ENCODE assay signal across 15 cellular contexts in the genomic region with DNA sequence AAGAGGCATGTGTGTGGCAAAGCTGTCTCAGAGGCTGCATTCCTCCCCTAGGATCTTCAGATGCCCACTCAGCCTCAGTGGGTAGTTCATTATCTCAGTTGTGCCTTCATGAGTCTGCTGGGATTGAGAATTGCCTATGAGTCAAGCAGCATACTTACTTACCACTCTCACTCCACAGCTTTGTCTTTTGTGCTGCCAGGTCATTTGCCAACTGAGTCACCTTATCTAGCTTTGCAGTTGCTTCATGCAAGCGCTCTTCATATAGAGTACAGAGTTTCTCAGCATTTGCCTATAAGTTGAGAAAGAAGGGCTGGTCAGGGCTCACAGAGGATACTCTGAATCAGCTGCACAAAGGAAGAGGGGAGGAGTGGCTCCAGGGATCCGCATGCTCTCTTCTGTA.
DNase-seq lines count a peak whose midpoint lies in the region; ATAC-seq, FAIRE-seq and TF ChIP-seq lines count a peak whose summit lies in the region.
"Had no signal": no experiment of that assay in that cellular context is flagged by ENCODE, and none has a peak within 500 bp of the region (broad histone marks: within the 10 kb centered on the region; RNA-seq: fewer than 3 reads in every experiment).

No MANE protein-coding gene starts in this region.

- H3K4me2 ChIP-seq in astrocyte (ENCODE audit: low read length): peak overlapping the region; percentile 9

- H3K9me3 Mint-ChIP-seq in astrocyte (ENCODE audit: unreplicated experiment): no peaks in the 10 kb centered on the region
- H3K9me3 Mint-ChIP-seq: activated T-helper 2 cell treated with anti-CD3 and anti-CD28 coated beads, Interferon-gamma antibody, Interleukin-2, Interleukin-4, amounts not matched to agents 10 μg/mL and 5 μg/mL and 100 μg/mL, durations not matched to agents 14 hours and 24 hours and 36 hours had no signal

- H3K27me3 ChIP-seq in astrocyte (ENCODE audit: insufficient read depth, low read length) (no peaks in the 10 kb centered on the region), kidney epithelial cell (ENCODE audit: control insufficient read depth, insufficient read depth, low read length) (no peaks in the 10 kb centered on the region)
- H3K27me3 ChIP-seq: gastroesophageal sphincter had no signal

- H3K4me3 ChIP-seq in astrocyte (ENCODE audit: insufficient read depth, low read depth, low read length): no peak overlapping the region
- no peak overlapping the region for H3K4me3 ChIP-seq in kidney epithelial cell (ENCODE audit: low read depth, low read length)
- H3K4me3 ChIP-seq: gastroesophageal sphincter, thoracic aorta had no signal

- H3K4me1 ChIP-seq in astrocyte (ENCODE audit: insufficient read depth, low read length): peaks cover 7% of the 10 kb centered on the region
- H3K4me1 ChIP-seq: gastroesophageal sphincter had no signal

- H3K4me1 Mint-ChIP-seq in astrocyte (ENCODE audit: low read depth, unreplicated experiment): peaks cover 8% of the 10 kb centered on the region

- H3K36me3 Mint-ChIP-seq in astrocyte (ENCODE audit: low read depth, unreplicated experiment): no peaks in the 10 kb centered on the region

- H3K27ac ChIP-seq in astrocyte (ENCODE audit: low read depth, low read length): no peak overlapping the region
- H3K27ac ChIP-seq: gastroesophageal sphincter, thoracic aorta had no signal

- no peak for TF ChIP-seq CTCF in astrocyte (IDR thresholded peaks at IDR 0.05; ENCODE audit: insufficient read depth, low read depth, low read length)
- TF ChIP-seq CTCF in kidney epithelial cell (IDR thresholded peaks at IDR 0.05; ENCODE audit: insufficient read depth, low read length, poor library complexity, severe bottlenecking): no peak
- TF ChIP-seq CTCF in GM20000 (IDR thresholded peaks at IDR 0.05; ENCODE audit: extremely low read depth, missing control alignments): no peak

- H3K36me3 ChIP-seq in astrocyte (ENCODE audit: insufficient read depth, low read length): no peaks in the 10 kb centered on the region
- no peaks in the 10 kb centered on the region for H3K36me3 ChIP-seq in kidney epithelial cell (ENCODE audit: control insufficient read depth, insufficient read depth, low read length)
- H3K36me3 ChIP-seq: gastroesophageal sphincter, thoracic aorta had no signal

- no peaks in the 10 kb centered on the region for H3K9me3 ChIP-seq in astrocyte (ENCODE audit: insufficient read depth, low read depth, low read length)
- H3K9me3 ChIP-seq: gastroesophageal sphincter, thoracic aorta had no signal

- DNase-seq in EH (ENCODE audit: low read depth): peak; percentile 56
- DNase-seq in HS-5 (ENCODE audit: low read depth): peak; percentile 93
- peak; percentile 90 for DNase-seq in astrocyte (ENCODE audit: low read depth)
- DNase-seq in kidney epithelial cell (ENCODE audit: low read depth): peak; percentile 41
- DNase-seq in left lobe of liver (ENCODE audit: low spot score): no peak
- no peak for DNase-seq in activated CD8-positive, alpha-beta memory T cell treated with anti-CD3 and anti-CD28 coated beads for 24 hours
- no peak for DNase-seq in GM20000 (ENCODE audit: low spot score)
- DNase-seq: cerebellar nuclear complex, islet precursor cell, NCI-H446, right cardiac atrium, Right ventricle myocardium superior had no signal

- H3K27ac Mint-ChIP-seq in astrocyte (ENCODE audit: unreplicated experiment): no peak overlapping the region
- H3K27ac Mint-ChIP-seq: activated T-helper 2 cell treated with anti-CD3 and anti-CD28 coated beads, Interferon-gamma antibody, Interleukin-2, Interleukin-4, amounts not matched to agents 10 μg/mL and 5 μg/mL and 100 μg/mL, durations not matched to agents 14 hours and 24 hours and 36 hours had no signal

- FAIRE-seq in astrocyte (lab: Jason Lieb, UNC): peak; percentile 77

- no peak overlapping the region for H3K4me3 Mint-ChIP-seq in astrocyte (ENCODE audit: unreplicated experiment)

- ATAC-seq in left lobe of liver: no peak
- ATAC-seq: gastroesophageal sphincter, right cardiac atrium had no signal

- H3K27me3 Mint-ChIP-seq in astrocyte (ENCODE audit: low read depth, unreplicated experiment): no peaks in the 10 kb centered on the region

- H2AFZ ChIP-seq in astrocyte (ENCODE audit: low read depth, low read length): no peak overlapping the region

- H3K79me2 ChIP-seq in astrocyte (ENCODE audit: insufficient read depth, low read length): no peaks in the 10 kb centered on the region

- no peaks in the 10 kb centered on the region for H4K20me1 ChIP-seq in astrocyte (ENCODE audit: insufficient read depth, low read length)

- no peak overlapping the region for H3K9ac ChIP-seq in astrocyte (ENCODE audit: low read length)

Comparison
In these comparisons a context has a peak if more than half of its experiments do, and no peak if none do; other contexts are left out.
1. DNase-seq: peak in EH (single experiment), HS-5 (single experiment), astrocyte (single experiment) and kidney epithelial cell (single experiment); none in left lobe of liver (single experiment), activated CD8-positive, alpha-beta memory T cell treated with anti-CD3 and anti-CD28 coated beads for 24 hours (single experiment) and GM20000 (single experiment).